ENCODE assay signal across 30 cellular contexts in the genomic region with DNA sequence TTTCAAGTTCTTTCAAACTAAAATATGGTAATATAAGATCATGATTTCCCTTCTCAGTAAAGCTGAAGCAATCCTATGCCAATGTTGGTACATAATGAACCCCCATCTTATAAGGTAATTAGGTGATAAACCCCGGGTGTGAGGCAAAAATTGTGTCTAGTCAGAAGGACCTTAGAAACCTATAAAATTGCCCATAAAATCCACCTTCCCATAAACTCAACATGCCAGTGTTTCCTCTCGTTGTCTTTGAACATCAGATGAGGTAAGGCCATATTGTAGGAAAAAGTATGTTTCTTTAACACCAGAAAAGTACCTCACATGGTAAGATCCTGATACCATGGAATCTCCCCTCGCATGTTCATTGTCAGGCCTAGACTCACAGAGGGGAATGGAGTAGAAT. TPM values are rescaled to one million over a fixed set of nuclear protein-coding genes. Genes with fewer than 3 reads are reported as not detected.
"Had no signal": no experiment of that assay in that cellular context is flagged by ENCODE, and none has a peak within 500 bp of the region (broad histone marks: within the 10 kb centered on the region; RNA-seq: fewer than 3 reads in every experiment).

No MANE protein-coding gene starts in this region.

- ATAC-seq: activated CD8-positive, alpha-beta T cell treated with anti-CD3 and anti-CD28 coated beads for 36 hours; activated naive CD8-positive, alpha-beta T cell treated with anti-CD3 and anti-CD28 coated beads, Interleukin-2, amount 50 U/mL, for 24 hours; activated T-cell treated with anti-CD3 and anti-CD28 coated beads, Interleukin-2, amount 50 U/mL, for 4 hours; activated T-helper 17 cell treated with anti-CD3 and anti-CD28 coated beads, Interleukin-2, amount 50 U/mL, for 72 hours; body of pancreas; gastroesophageal sphincter; T-helper 17 cell had no signal

- H3K27ac Mint-ChIP-seq: activated CD8-positive, alpha-beta T cell treated with anti-CD3 and anti-CD28 coated beads for 36 hours; activated naive CD4-positive, alpha-beta T cell treated with anti-CD3 and anti-CD28 coated beads for 36 hours; activated naive CD4-positive, alpha-beta T cell treated with anti-CD3 and anti-CD28 coated beads, Interleukin-2, amount 50 U/mL, for 24 hours; activated naive CD8-positive, alpha-beta T cell treated with anti-CD3 and anti-CD28 coated beads for 36 hours; activated naive CD8-positive, alpha-beta T cell treated with anti-CD3 and anti-CD28 coated beads, Interleukin-2, amount 50 U/mL, for 24 hours; activated T-helper 17 cell treated with anti-CD3 and anti-CD28 coated beads, Interleukin-2, amount 50 U/mL, for 72 hours; T-helper 17 cell; T-helper 2 cell treated with Interferon-gamma antibody and Interleukin-4, amounts not matched to agents 5 μg/mL and 100 μg/mL, for 36 hours had no signal

- H3K36me3 ChIP-seq: adrenal gland, esophagus squamous epithelium, gastroesophageal sphincter had no signal

- H3K4me3 Mint-ChIP-seq: activated CD8-positive, alpha-beta T cell treated with anti-CD3 and anti-CD28 coated beads for 36 hours; activated naive CD4-positive, alpha-beta T cell treated with anti-CD3 and anti-CD28 coated beads for 36 hours; activated naive CD4-positive, alpha-beta T cell treated with anti-CD3 and anti-CD28 coated beads, Interleukin-2, amount 50 U/mL, for 24 hours; activated naive CD8-positive, alpha-beta T cell treated with anti-CD3 and anti-CD28 coated beads for 36 hours; activated naive CD8-positive, alpha-beta T cell treated with anti-CD3 and anti-CD28 coated beads, Interleukin-2, amount 50 U/mL, for 24 hours; activated T-cell treated with anti-CD3 and anti-CD28 coated beads, Interleukin-2, amount 50 U/mL, for 4 hours; activated T-helper 17 cell treated with anti-CD3 and anti-CD28 coated beads, Interleukin-2, amount 50 U/mL, for 72 hours; T-helper 17 cell; T-helper 2 cell treated with Interferon-gamma antibody and Interleukin-4, amounts not matched to agents 5 μg/mL and 100 μg/mL, for 36 hours had no signal

- H3K9me3 Mint-ChIP-seq: activated CD8-positive, alpha-beta T cell treated with anti-CD3 and anti-CD28 coated beads for 36 hours; activated naive CD4-positive, alpha-beta T cell treated with anti-CD3 and anti-CD28 coated beads for 36 hours; activated naive CD4-positive, alpha-beta T cell treated with anti-CD3 and anti-CD28 coated beads, Interleukin-2, amount 50 U/mL, for 24 hours; activated naive CD8-positive, alpha-beta T cell treated with anti-CD3 and anti-CD28 coated beads for 36 hours; activated naive CD8-positive, alpha-beta T cell treated with anti-CD3 and anti-CD28 coated beads, Interleukin-2, amount 50 U/mL, for 24 hours; activated T-cell treated with anti-CD3 and anti-CD28 coated beads, Interleukin-2, amount 50 U/mL, for 4 hours; activated T-helper 17 cell treated with anti-CD3 and anti-CD28 coated beads, Interleukin-2, amount 50 U/mL, for 72 hours; T-helper 2 cell treated with Interferon-gamma antibody and Interleukin-4, amounts not matched to agents 5 μg/mL and 100 μg/mL, for 36 hours had no signal

- H3K4me1 ChIP-seq: body of pancreas had no signal

- H3K4me3 ChIP-seq: adrenal gland, body of pancreas, esophagus squamous epithelium, gastroesophageal sphincter had no signal

- H3K27ac ChIP-seq: adrenal gland, body of pancreas, epithelial cell of prostate, esophagus squamous epithelium, gastroesophageal sphincter had no signal

- DNase-seq: activated CD4-positive, alpha-beta T cell treated with anti-CD3 and anti-CD28 coated beads for 48 hours; activated CD4-positive, alpha-beta T cell treated with anti-CD3 and anti-CD28 coated beads, Interleukin-2, amount 50 U/mL, for 1 hour; activated CD4-positive, alpha-beta T cell treated with anti-CD3 and anti-CD28 coated beads, Interleukin-2, amount 50 U/mL, for 48 hours; activated CD8-positive, alpha-beta memory T cell treated with anti-CD3 and anti-CD28 coated beads for 24 hours; activated CD8-positive, alpha-beta T cell treated with anti-CD3 and anti-CD28 coated beads for 36 hours; activated effector memory CD4-positive, alpha-beta T cell treated with Interleukin-2 at 50 U/mL for 16 hours; activated naive CD4-positive, alpha-beta T cell treated with anti-CD3 and anti-CD28 coated beads for 36 hours; activated naive CD8-positive, alpha-beta T cell treated with anti-CD3 and anti-CD28 coated beads for 36 hours; activated naive CD8-positive, alpha-beta T cell treated with anti-CD3 and anti-CD28 coated beads, Interleukin-2, amount 50 U/mL, for 24 hours; activated T-cell treated with anti-CD3 and anti-CD28 coated beads, Interleukin-2, amount 50 U/mL, for 4 hours; adrenal gland; amygdala; aorta; body of pancreas; caudate nucleus; cortex of kidney; dermis blood vessel endothelial cell; effector CD8-positive, alpha-beta T cell; esophagus squamous epithelium; foreskin melanocyte; T-helper 1 cell; T-helper 17 cell; T1000 had no signal

- H3K27me3 ChIP-seq: adrenal gland, body of pancreas, esophagus squamous epithelium, gastroesophageal sphincter had no signal

- FAIRE-seq: colon, endothelial cell of umbilical vein had no signal

- H3K36me3 Mint-ChIP-seq: activated naive CD4-positive, alpha-beta T cell treated with anti-CD3 and anti-CD28 coated beads, Interleukin-2, amount 50 U/mL, for 24 hours; activated naive CD8-positive, alpha-beta T cell treated with anti-CD3 and anti-CD28 coated beads for 36 hours had no signal

- H3K27me3 Mint-ChIP-seq: activated CD8-positive, alpha-beta T cell treated with anti-CD3 and anti-CD28 coated beads for 36 hours; activated naive CD4-positive, alpha-beta T cell treated with anti-CD3 and anti-CD28 coated beads, Interleukin-2, amount 50 U/mL, for 24 hours; activated naive CD8-positive, alpha-beta T cell treated with anti-CD3 and anti-CD28 coated beads, Interleukin-2, amount 50 U/mL, for 24 hours; activated T-helper 17 cell treated with anti-CD3 and anti-CD28 coated beads, Interleukin-2, amount 50 U/mL, for 72 hours; T-helper 17 cell had no signal

- H3K9me3 ChIP-seq: adrenal gland, body of pancreas, esophagus squamous epithelium, gastroesophageal sphincter had no signal

- H3K4me1 Mint-ChIP-seq: activated naive CD4-positive, alpha-beta T cell treated with anti-CD3 and anti-CD28 coated beads, Interleukin-2, amount 50 U/mL, for 24 hours; activated naive CD8-positive, alpha-beta T cell treated with anti-CD3 and anti-CD28 coated beads for 36 hours; activated naive CD8-positive, alpha-beta T cell treated with anti-CD3 and anti-CD28 coated beads, Interleukin-2, amount 50 U/mL, for 24 hours; activated T-helper 17 cell treated with anti-CD3 and anti-CD28 coated beads, Interleukin-2, amount 50 U/mL, for 72 hours; T-helper 17 cell had no signal

RNA-seq across cellular contexts. Expression of gene SNCAIP, which starts 43.3 kb away (rescaled TPM):
- total RNA-seq: activated CD8-positive, alpha-beta T cell treated with anti-CD3 and anti-CD28 coated beads for 36 hours; activated naive CD4-positive, alpha-beta T cell treated with anti-CD3 and anti-CD28 coated beads for 36 hours; activated naive CD8-positive, alpha-beta T cell treated with anti-CD3 and anti-CD28 coated beads for 36 hours; activated T-cell treated with anti-CD3 and anti-CD28 coated beads, Interleukin-2, amount 50 U/mL, for 4 hours; activated T-helper 17 cell treated with anti-CD3 and anti-CD28 coated beads, Interleukin-2, amount 50 U/mL, for 72 hours; T-helper 17 cell had no signal
